Comparison of ENCODE assay signal across 9 cellular contexts in the genomic region with DNA sequence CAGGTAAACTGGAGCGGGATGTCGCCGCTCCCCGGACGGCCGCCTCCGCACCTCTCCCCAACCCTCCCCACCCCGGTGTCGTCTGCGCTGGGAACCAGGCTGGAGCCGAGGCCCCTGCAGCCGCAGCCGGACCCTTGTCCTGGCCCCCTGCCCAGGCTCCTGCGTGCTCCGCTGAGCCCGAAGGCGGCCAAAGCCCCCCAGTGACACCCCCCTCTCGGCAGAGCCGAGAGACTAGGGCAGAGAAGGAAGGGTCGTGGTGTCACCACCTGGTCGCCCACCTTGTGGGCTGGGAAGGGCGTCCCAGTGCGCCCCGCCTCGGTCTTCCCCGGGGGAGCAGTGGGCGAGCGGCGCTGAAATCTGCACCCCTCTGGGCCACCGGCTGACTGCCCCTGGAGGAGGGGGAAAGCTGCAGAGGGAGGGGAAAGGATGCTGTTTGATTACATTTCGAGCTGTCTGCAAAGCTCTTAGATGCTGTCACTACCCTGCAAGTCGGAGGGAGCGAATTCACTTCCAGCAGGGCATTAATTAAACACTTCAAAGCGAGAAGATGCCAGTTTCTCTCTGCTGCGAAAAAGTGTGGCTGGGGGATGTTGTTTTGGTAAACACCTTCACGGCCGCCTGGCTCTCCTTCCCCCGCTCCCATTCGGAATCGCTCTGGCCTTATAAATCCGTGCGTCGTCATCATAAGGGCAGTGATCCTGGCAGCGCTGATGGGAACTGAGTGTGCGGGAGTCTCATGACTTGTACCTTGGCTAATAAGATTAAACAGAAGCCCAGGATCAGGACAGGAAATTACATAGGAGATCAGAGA. TPM values are rescaled to one million over a fixed set of nuclear protein-coding genes. Genes with fewer than 3 reads are reported as not detected.
A peak's percentile ranks its signal among the peaks of the same experiment; 100 is the strongest.
DNase-seq lines count a peak whose midpoint lies in the region; ATAC-seq and TF ChIP-seq lines count a peak whose summit lies in the region.
"Had no signal": no experiment of that assay in that cellular context is flagged by ENCODE, and none has a peak within 500 bp of the region (broad histone marks: within the 10 kb centered on the region; RNA-seq: fewer than 3 reads in every experiment).

No MANE protein-coding gene starts in this region.

- ATAC-seq in left lung = peak; percentile 14

- intact Hi-C loops in left lung (cut with DNase I) = no loop called here

- H3K4me3 ChIP-seq in LNCaP clone FGC (ENCODE audit: low read depth, low read length) = peak overlapping the region; percentile 54
- H3K4me3 ChIP-seq in left lung = peak overlapping the region; percentile 54 to 72
- peak overlapping the region; percentile 57 for H3K4me3 ChIP-seq in suprapubic skin

- H3K27me3 ChIP-seq in left lung = peaks cover 4 to 15% of the 10 kb centered on the region in 2 donors
- no peaks in the 10 kb centered on the region for H3K27me3 ChIP-seq in suprapubic skin

- TF ChIP-seq CTCF in LNCaP clone FGC (IDR thresholded peaks at IDR 0.05; ENCODE audit: control insufficient read depth, extremely low read depth, insufficient read depth) (no peak), left lung (IDR thresholded peaks at IDR 0.05) (no peak), suprapubic skin (IDR thresholded peaks at IDR 0.05) (no peak)

- 27% methylated on average over 26 of the region's 45 CpGs for WGBS in suprapubic skin

- TF ChIP-seq POLR2A in suprapubic skin (IDR thresholded peaks at IDR 0.05) = no peak

- DNase-seq in Daoy (ENCODE audit: low read depth) = peak; percentile 32
- DNase-seq in LNCaP clone FGC (ENCODE audit: low read depth) = no peak
- DNase-seq in cerebellar cortex (ENCODE audit: low spot score) = peak; percentile 95
- no peak for DNase-seq in left lung
- DNase-seq in suprapubic skin (ENCODE audit: low spot score in 2 of 2) = peak in 1 of 2 donors; percentile 78
- no peak for DNase-seq in NCI-H2196 treated with DMSO at 0.1 percent for 48 hours (lab: John Stamatoyannopoulos, UW; ENCODE audit: unreplicated experiment)
- DNase-seq in HCEC 1CT = no peak
- no peak for DNase-seq in NCI-H1930 (lab: John Stamatoyannopoulos, UW)

- H3K36me3 ChIP-seq in left lung (no peaks in the 10 kb centered on the region), suprapubic skin (no peaks in the 10 kb centered on the region)
- H3K36me3 ChIP-seq: neutrophil had no signal

- TF ChIP-seq EP300 in suprapubic skin (IDR thresholded peaks at IDR 0.05) = no peak

- H3K9me3 ChIP-seq in left lung = no peaks in the 10 kb centered on the region
- H3K9me3 ChIP-seq in suprapubic skin = no peaks in the 10 kb centered on the region
- H3K9me3 ChIP-seq: neutrophil had no signal

- peak overlapping the region in 1 of 2 donors; percentile 8 for H3K27ac ChIP-seq in left lung
- peak overlapping the region; percentile 13 for H3K27ac ChIP-seq in suprapubic skin
- H3K27ac ChIP-seq: neutrophil had no signal

- H3K4me1 ChIP-seq in left lung = peaks cover 0 to 5% of the 10 kb centered on the region in 2 donors
- H3K4me1 ChIP-seq in suprapubic skin = peaks cover 18% of the 10 kb centered on the region

RNA-seq across cellular contexts. Expression of gene DYNC1I1, which starts 0.6 kb away (rescaled TPM):
- 5.0 and 8.4 TPM in 2 replicates for total RNA-seq in Daoy (2014; rRNA removed; shearing (Covaris generic))
- total RNA-seq in left lung (1 to 10 TPM; 1.6 to 1.9 TPM), suprapubic skin (1 to 10 TPM; 1.9 to 6.7 (median 5.8) TPM)

Comparison
In these comparisons a context has a peak if more than half of its experiments do, and no peak if none do; other contexts are left out.
1. DNase-seq: peak in Daoy (single experiment) and cerebellar cortex (single experiment); none in LNCaP clone FGC (single experiment), left lung (0 of 2), NCI-H2196 treated with DMSO at 0.1 percent for 48 hours (single experiment), HCEC 1CT (single experiment) and NCI-H1930 (0 of 2).
2. Peak in every context shown above with its lines, with median percentiles within 50 percentile points of each other: H3K4me3 ChIP-seq.